ENCODE assay signal across 2 cellular contexts in the genomic region with DNA sequence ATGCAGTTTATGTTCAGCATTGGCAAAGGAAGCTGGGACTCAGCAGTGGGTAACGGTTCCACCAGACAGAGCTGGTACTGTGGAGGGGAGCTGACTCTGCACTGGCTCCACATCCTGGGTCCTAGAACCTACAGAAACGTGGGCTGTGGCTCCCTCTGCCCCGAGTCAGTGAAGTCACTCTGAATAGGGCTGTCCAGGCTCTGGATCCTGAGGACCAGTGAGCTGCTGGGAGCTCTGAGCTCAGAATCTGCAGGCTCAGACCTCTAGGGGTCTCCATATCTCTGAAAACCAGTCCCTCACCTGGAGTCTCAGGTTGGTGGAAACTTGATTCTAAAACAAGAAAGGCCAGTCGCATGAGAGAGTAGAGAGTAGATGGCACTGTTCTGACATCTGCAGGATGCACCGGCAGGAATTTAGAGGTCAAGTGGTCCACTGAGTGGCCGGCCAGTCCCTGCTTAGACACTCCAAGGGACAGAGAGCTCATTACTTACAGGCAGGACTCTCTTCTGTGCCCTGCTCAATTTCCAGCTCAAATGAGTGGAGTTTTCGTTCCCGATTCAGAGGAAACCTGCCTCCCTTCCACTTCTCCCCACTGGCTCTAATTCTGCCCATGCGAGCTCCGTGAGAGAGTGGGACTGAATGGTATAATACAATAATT.
TF ChIP-seq lines count a peak whose summit lies in the region.

No MANE protein-coding gene starts in this region.

TF ChIP-seq in IMR-90, 13 proteins besides CTCF, POLR2A, EP300 and RAD21:
- TF ChIP-seq FOS (IDR thresholded peaks at IDR 0.05; ENCODE audit: low read depth, low read length) (no peak), RCOR1 (IDR thresholded peaks at IDR 0.05; ENCODE audit: insufficient replicate concordance, low read length) (no peak), MAFK (IDR thresholded peaks at IDR 0.05; ENCODE audit: low read depth, low read length) (no peak), SMC3 (IDR thresholded peaks at IDR 0.05; ENCODE audit: low read depth, low read length) (no peak), BHLHE40 (IDR thresholded peaks at IDR 0.05; ENCODE audit: low read depth, low read length) (no peak), MXI1 (IDR thresholded peaks at IDR 0.05; ENCODE audit: borderline replicate concordance, low read depth, low read length) (no peak)
- TF ChIP-seq, protein P1, sequence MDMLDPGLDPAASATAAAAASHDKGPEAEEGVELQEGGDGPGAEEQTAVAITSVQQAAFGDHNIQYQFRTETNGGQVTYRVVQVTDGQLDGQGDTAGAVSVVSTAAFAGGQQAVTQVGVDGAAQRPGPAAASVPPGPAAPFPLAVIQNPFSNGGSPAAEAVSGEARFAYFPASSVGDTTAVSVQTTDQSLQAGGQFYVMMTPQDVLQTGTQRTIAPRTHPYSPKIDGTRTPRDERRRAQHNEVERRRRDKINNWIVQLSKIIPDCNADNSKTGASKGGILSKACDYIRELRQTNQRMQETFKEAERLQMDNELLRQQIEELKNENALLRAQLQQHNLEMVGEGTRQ (IDR thresholded peaks at IDR 0.05; ENCODE audit: low read depth, low read length): no peak
- TF ChIP-seq, protein P2, sequence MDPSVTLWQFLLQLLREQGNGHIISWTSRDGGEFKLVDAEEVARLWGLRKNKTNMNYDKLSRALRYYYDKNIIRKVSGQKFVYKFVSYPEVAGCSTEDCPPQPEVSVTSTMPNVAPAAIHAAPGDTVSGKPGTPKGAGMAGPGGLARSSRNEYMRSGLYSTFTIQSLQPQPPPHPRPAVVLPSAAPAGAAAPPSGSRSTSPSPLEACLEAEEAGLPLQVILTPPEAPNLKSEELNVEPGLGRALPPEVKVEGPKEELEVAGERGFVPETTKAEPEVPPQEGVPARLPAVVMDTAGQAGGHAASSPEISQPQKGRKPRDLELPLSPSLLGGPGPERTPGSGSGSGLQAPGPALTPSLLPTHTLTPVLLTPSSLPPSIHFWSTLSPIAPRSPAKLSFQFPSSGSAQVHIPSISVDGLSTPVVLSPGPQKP (IDR thresholded peaks at IDR 0.05; ENCODE audit: borderline replicate concordance, low read depth, low read length): no peak

TF ChIP-seq in GM12878, 131 proteins besides CTCF, POLR2A, EP300 and RAD21:
- TF ChIP-seq GATAD2B (conservative IDR thresholded peaks at IDR 0.05; ENCODE audit: low read depth) (no peak), SMC3 (IDR thresholded peaks at IDR 0.05; ENCODE audit: borderline replicate concordance, low read length) (peak; percentile 55; the same call in 1 of the 2 replicates)
